In genomic region chr9:109172935-109173334, GRCh38 we compare ENCODE assay signal across 11 cellular contexts. TPM values are rescaled to one million over a fixed set of nuclear protein-coding genes. Genes with fewer than 3 reads are reported as not detected.
"Had no signal": no experiment of that assay in that cellular context is flagged by ENCODE, and none has a peak within 500 bp of the region (broad histone marks: within the 10 kb centered on the region; RNA-seq: fewer than 3 reads in every experiment).

No MANE protein-coding gene starts in this region.

- H3K4me3 ChIP-seq: GM23248, GM23338, HAP-1 had no signal

- H2AFZ ChIP-seq: GM23248, GM23338 had no signal

- H3K4me2 ChIP-seq: GM23338 had no signal

- DNase-seq: GM23248, GOT3, H7, H9, HCEC 1CT, HFFc6 had no signal

- H3K27ac ChIP-seq: GM23248 had no signal

- H3K9ac ChIP-seq: GM23248 had no signal

- H3K9me3 ChIP-seq: HAP-1 had no signal

- H3K4me1 ChIP-seq: HAP-1 had no signal

- ATAC-seq: GM23338, HCT116 had no signal

- H3K36me3 ChIP-seq: HAP-1 had no signal

- FAIRE-seq: H54 had no signal

RNA-seq across cellular contexts. Expression of gene FRRS1L, which starts 5.9 kb away (rescaled TPM):
- total RNA-seq: GM23248, H4, HFFc6 had no signal
- polyA plus RNA-seq: GM23248 had no signal
